Comparison of ENCODE assay signal across 10 cellular contexts in the genomic region with DNA sequence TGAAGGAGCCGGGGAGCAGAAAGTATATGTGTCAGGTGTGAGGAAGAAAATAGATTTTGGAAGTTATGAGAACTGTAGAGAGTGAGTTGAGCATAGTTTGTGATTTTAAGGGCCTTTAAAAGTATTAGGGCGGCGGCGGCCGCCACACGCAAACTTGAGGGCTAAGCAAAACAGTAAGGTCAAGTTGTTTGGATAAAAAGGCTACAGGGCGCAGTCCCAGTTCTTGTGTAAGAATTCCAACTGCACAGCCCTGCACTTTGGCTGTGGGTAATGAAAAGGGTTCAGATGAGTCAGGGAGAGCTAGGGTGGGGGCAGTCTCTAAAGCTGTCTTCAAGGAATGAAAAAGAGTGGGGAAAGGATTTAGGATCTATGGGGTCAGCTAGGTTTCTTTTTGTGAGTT. TPM values are rescaled to one million over a fixed set of nuclear protein-coding genes. Genes with fewer than 3 reads are reported as not detected.
"Had no signal": no experiment of that assay in that cellular context is flagged by ENCODE, and none has a peak within 500 bp of the region (broad histone marks: within the 10 kb centered on the region; RNA-seq: fewer than 3 reads in every experiment).

No MANE protein-coding gene starts in this region.

RNA-seq across cellular contexts. Expression of gene EDNRB, which starts 16.4 kb away (rescaled TPM):
- total RNA-seq: activated CD4-positive, alpha-beta memory T cell treated with anti-CD3 and anti-CD28 coated beads, Interleukin-2, amount 10 ng/mL, durations not matched to agents 7 days and 5 days; activated CD4-positive, alpha-beta T cell treated with anti-CD3 and anti-CD28 coated beads for 36 hours; activated CD4-positive, alpha-beta T cell treated with anti-CD3 and anti-CD28 coated beads, Interleukin-2, amount 10 ng/mL, durations not matched to agents 7 days and 5 days; activated CD8-positive, alpha-beta memory T cell treated with anti-CD3 and anti-CD28 coated beads, Interleukin-2, amount 10 ng/mL, durations not matched to agents 7 days and 5 days; activated CD8-positive, alpha-beta T cell treated with anti-CD3 and anti-CD28 coated beads, Interleukin-2, amount 10 ng/mL, durations not matched to agents 7 days and 5 days; activated naive CD8-positive, alpha-beta T cell treated with anti-CD3 and anti-CD28 coated beads, Interleukin-2, amount 10 ng/mL, durations not matched to agents 7 days and 5 days; activated T-helper 2 cell treated with anti-CD3 and anti-CD28 coated beads, Interferon-gamma antibody, Interleukin-2, Interleukin-4, amounts not matched to agents 10 μg/mL and 5 μg/mL and 100 μg/mL, durations not matched to agents 14 hours and 24 hours and 36 hours; T-helper 1 cell treated with Interleukin-12 subunit alpha and Interleukin-12 subunit beta and Interleukin-4 antibody, amounts not matched to agents 30 ng/mL and 1 ng/mL, for 36 hours; T-helper 17 cell; T-helper 2 cell treated with Interferon-gamma antibody and Interleukin-4, amounts not matched to agents 100 ng/mL and 5 ng/mL, for 36 hours had no signal
